Comparison of ENCODE assay signal across 1 cellular context in genomic region chr2:217941886-217942728, GRCh38.
TF ChIP-seq lines count a peak whose summit lies in the region.

No MANE protein-coding gene starts in this region.

TF ChIP-seq in IMR-90, 13 proteins besides CTCF, POLR2A, EP300 and RAD21 (continued from another document):
- TF ChIP-seq MXI1 (IDR thresholded peaks at IDR 0.05; ENCODE audit: borderline replicate concordance, low read depth, low read length): no peak
- no peak for TF ChIP-seq MAFK (IDR thresholded peaks at IDR 0.05; ENCODE audit: low read depth, low read length)
